In genomic region chr2:110473059-110473358, GRCh38 we compare ENCODE assay signal across 1 cellular context. TPM values are rescaled to one million over a fixed set of nuclear protein-coding genes. Genes with fewer than 3 reads are reported as not detected.
"Had no signal": no experiment of that assay in that cellular context is flagged by ENCODE, and none has a peak within 500 bp of the region (broad histone marks: within the 10 kb centered on the region; RNA-seq: fewer than 3 reads in every experiment).

No MANE protein-coding gene starts in this region.

RNA-seq across cellular contexts. Expression of gene LIMS4, which starts 0.4 kb away (rescaled TPM):
- total RNA-seq: NCI-H460 had no signal
